15 cellular contexts compared by ENCODE assay signal in genomic region chr5:159135896-159136531, GRCh38. TPM values are rescaled to one million over a fixed set of nuclear protein-coding genes. Genes with fewer than 3 reads are reported as not detected.
DNase-seq lines count a peak whose midpoint lies in the region; ATAC-seq and TF ChIP-seq lines count a peak whose summit lies in the region.
"Had no signal": no experiment of that assay in that cellular context is flagged by ENCODE, and none has a peak within 500 bp of the region (broad histone marks: within the 10 kb centered on the region; RNA-seq: fewer than 3 reads in every experiment).

No MANE protein-coding gene starts in this region.

- CTCF ChIA-PET in activated CD4-positive, alpha-beta memory T cell treated with anti-CD3 and anti-CD28 coated beads for 36 hours (lab: Charles Lee): interaction anchor here (0.7 to 1.9 kb wide), 2 partner anchors 441 to 465 kb away, joined by 3 to 7 read pairs; no protein-coding TSS in a partner anchor

- H2AFZ ChIP-seq in osteoblast (ENCODE audit: low read length): no peak overlapping the region

- no peaks in the 10 kb centered on the region for H3K36me3 Mint-ChIP-seq in activated CD4-positive, alpha-beta memory T cell treated with anti-CD3 and anti-CD28 coated beads for 36 hours

- intact Hi-C loops in activated CD4-positive, alpha-beta memory T cell treated with anti-CD3 and anti-CD28 coated beads for 36 hours (cut with micrococcal nuclease): loop anchor here (10.0 kb wide), 2 partner anchors 961 to 1061 kb away; no protein-coding TSS in a partner anchor

- no peaks in the 10 kb centered on the region for H3K9me3 ChIP-seq in osteoblast (ENCODE audit: low read depth, low read length)
- H3K9me3 ChIP-seq: SJCRH30 had no signal

- POLR2A ChIA-PET in activated CD4-positive, alpha-beta memory T cell treated with anti-CD3 and anti-CD28 coated beads for 36 hours (lab: Charles Lee): no interaction called here

- no peak for ATAC-seq in GM18511 (IDR thresholded peaks at IDR 0.05; ENCODE audit: unreplicated experiment)
- ATAC-seq: GM12878 had no signal

- H3K27me3 Mint-ChIP-seq in activated CD4-positive, alpha-beta memory T cell treated with anti-CD3 and anti-CD28 coated beads for 36 hours: peaks cover 9% of the 10 kb centered on the region

- no peaks in the 10 kb centered on the region for H3K4me1 Mint-ChIP-seq in activated CD4-positive, alpha-beta memory T cell treated with anti-CD3 and anti-CD28 coated beads for 36 hours (ENCODE audit: low read depth)

- no peak for TF ChIP-seq CTCF in osteoblast (IDR thresholded peaks at IDR 0.05; ENCODE audit: extremely low read depth, low read depth, low read length)

- H3K4me1 ChIP-seq in osteoblast (ENCODE audit: insufficient read depth, low read length): peaks cover 19% of the 10 kb centered on the region

- peak; percentile 21 for DNase-seq in GM04504 (ENCODE audit: low read depth)
- peak; percentile 3 for DNase-seq in RKO (ENCODE audit: low spot score)
- peak; percentile 34 for DNase-seq in epithelial cell of prostate (ENCODE audit: low read depth, low spot score)
- DNase-seq in osteoblast (ENCODE audit: insufficient read length, low spot score, missing footprints): peak; percentile 81
- no peak for DNase-seq in activated CD4-positive, alpha-beta memory T cell treated with anti-CD3 and anti-CD28 coated beads for 36 hours
- no peak for DNase-seq in NCI-H748 (lab: John Stamatoyannopoulos, UW; ENCODE audit: unreplicated experiment)
- no peak for DNase-seq in hippocampal formation (lab: John Stamatoyannopoulos, UW)
- DNase-seq: MM.1S; NCI-H510A; SJCRH30; stimulated activated CD4-positive, alpha-beta T cell treated with anti-CD3 and anti-CD28 coated beads, Interleukin-2, amount 100 ng/mL, for 48 hours had no signal

- no peak overlapping the region for H3K27ac ChIP-seq in epithelial cell of prostate
- no peak overlapping the region for H3K27ac ChIP-seq in osteoblast (ENCODE audit: low read depth, low read length)
- H3K27ac ChIP-seq: SJCRH30 had no signal

- no peaks in the 10 kb centered on the region for H3K36me3 ChIP-seq in osteoblast (ENCODE audit: insufficient read depth, low read length)
- H3K36me3 ChIP-seq: SJCRH30 had no signal

- H3K79me2 ChIP-seq in osteoblast (ENCODE audit: insufficient read depth, low read length): no peaks in the 10 kb centered on the region

- no peak overlapping the region for H3K27ac Mint-ChIP-seq in activated CD4-positive, alpha-beta memory T cell treated with anti-CD3 and anti-CD28 coated beads for 36 hours
- H3K27ac Mint-ChIP-seq: activated T-helper 2 cell treated with anti-CD3 and anti-CD28 coated beads, Interferon-gamma antibody, Interleukin-2, Interleukin-4, amounts not matched to agents 10 μg/mL and 5 μg/mL and 100 μg/mL, durations not matched to agents 14 hours and 24 hours and 36 hours; stimulated activated naive CD8-positive, alpha-beta T cell treated with anti-CD3 and anti-CD28 coated beads, Interleukin-15, Interleukin-2, amounts not matched to agents 100 ng/mL and 50 ng/mL, for 24 hours had no signal

- no peak overlapping the region for H3K4me3 ChIP-seq in osteoblast (ENCODE audit: insufficient read depth, low read length)
- H3K4me3 ChIP-seq: GM12878, SJCRH30 had no signal

- H3K4me3 Mint-ChIP-seq in activated CD4-positive, alpha-beta memory T cell treated with anti-CD3 and anti-CD28 coated beads for 36 hours: no peak overlapping the region
- H3K4me3 Mint-ChIP-seq: stimulated activated naive CD8-positive, alpha-beta T cell treated with anti-CD3 and anti-CD28 coated beads, Interleukin-15, Interleukin-2, amounts not matched to agents 100 ng/mL and 50 ng/mL, for 24 hours had no signal

- peak overlapping the region; percentile 55 for H3K4me2 ChIP-seq in osteoblast (ENCODE audit: insufficient read depth, low read length)

- H4K20me1 ChIP-seq in osteoblast (ENCODE audit: insufficient read depth, low read length): no peaks in the 10 kb centered on the region

- H3K27me3 ChIP-seq in osteoblast (ENCODE audit: insufficient read depth, low read length): no peaks in the 10 kb centered on the region
- H3K27me3 ChIP-seq: SJCRH30 had no signal

- H3K9me3 Mint-ChIP-seq in activated CD4-positive, alpha-beta memory T cell treated with anti-CD3 and anti-CD28 coated beads for 36 hours: no peaks in the 10 kb centered on the region
- H3K9me3 Mint-ChIP-seq: activated T-helper 2 cell treated with anti-CD3 and anti-CD28 coated beads, Interferon-gamma antibody, Interleukin-2, Interleukin-4, amounts not matched to agents 10 μg/mL and 5 μg/mL and 100 μg/mL, durations not matched to agents 14 hours and 24 hours and 36 hours; stimulated activated naive CD8-positive, alpha-beta T cell treated with anti-CD3 and anti-CD28 coated beads, Interleukin-15, Interleukin-2, amounts not matched to agents 100 ng/mL and 50 ng/mL, for 24 hours had no signal

RNA-seq across cellular contexts. Expression of gene EBF1, which starts 36.3 kb away (rescaled TPM):
- 66.2 and 72.2 TPM in 2 replicates for total RNA-seq in osteoblast
- total RNA-seq in activated CD4-positive, alpha-beta memory T cell treated with anti-CD3 and anti-CD28 coated beads for 36 hours: not detected

Comparison
In these comparisons a context has a peak if more than half of its experiments do, and no peak if none do; other contexts are left out.
1. DNase-seq: peak in GM04504 (single experiment), RKO (single experiment), epithelial cell of prostate (single experiment) and osteoblast (single experiment); none in activated CD4-positive, alpha-beta memory T cell treated with anti-CD3 and anti-CD28 coated beads for 36 hours (single experiment), NCI-H748 (single experiment) and hippocampal formation (0 of 2).
2. RNA of gene EBF1, which starts 36.3 kb away (total RNA-seq): 66.2 to 72.2 TPM in osteoblast; not detected in activated CD4-positive, alpha-beta memory T cell treated with anti-CD3 and anti-CD28 coated beads for 36 hours; every median in the first group is over 10 times any median in the second.